Comparison of ENCODE assay signal across 8 cellular contexts in genomic region chr17:1647802-1648581, GRCh38. TPM values are rescaled to one million over a fixed set of nuclear protein-coding genes. Genes with fewer than 3 reads are reported as not detected.
DNase-seq lines count a peak whose midpoint lies in the region; ATAC-seq and TF ChIP-seq lines count a peak whose summit lies in the region.

No MANE protein-coding gene starts in this region.

- H3K4me2 ChIP-seq in Karpas-422 (ENCODE audit: low read depth, low read length, poor library complexity, severe bottlenecking) = peak overlapping the region; percentile 73

- peak overlapping the region; percentile 68 for H3K4me3 Mint-ChIP-seq in central memory CD8-positive, alpha-beta T cell

- H3K4me1 ChIP-seq in Karpas-422 (ENCODE audit: low read length) = peaks cover 22% of the 10 kb centered on the region
- peaks cover 60% of the 10 kb centered on the region for H3K4me1 ChIP-seq in upper lobe of right lung

- no peak for ATAC-seq in central memory CD8-positive, alpha-beta T cell (replicated peaks; ENCODE audit: extremely low read depth, poor library complexity, severe bottlenecking)
- ATAC-seq in upper lobe of right lung = peak; percentile 2

- no peak overlapping the region for H3K27ac ChIP-seq in Karpas-422 (ENCODE audit: low read length)
- peak overlapping the region; percentile 84 for H3K27ac ChIP-seq in upper lobe of right lung

- peaks cover 8% of the 10 kb centered on the region for H3K4me1 Mint-ChIP-seq in central memory CD8-positive, alpha-beta T cell

- H3K36me3 ChIP-seq in Karpas-422 (ENCODE audit: insufficient read depth, low read length) (peaks cover 16% of the 10 kb centered on the region), upper lobe of right lung (peaks cover 28% of the 10 kb centered on the region)

- H3K36me3 Mint-ChIP-seq in central memory CD8-positive, alpha-beta T cell (ENCODE audit: insufficient read depth) = peaks cover 24% of the 10 kb centered on the region

- H3K9me3 ChIP-seq in Karpas-422 (ENCODE audit: low read length) (no peaks in the 10 kb centered on the region), upper lobe of right lung (no peaks in the 10 kb centered on the region)

- no peak overlapping the region for H3K27ac Mint-ChIP-seq in central memory CD8-positive, alpha-beta T cell (ENCODE audit: low read depth)

- H3K27me3 Mint-ChIP-seq in central memory CD8-positive, alpha-beta T cell = no peaks in the 10 kb centered on the region

- no peak for TF ChIP-seq CTCF in upper lobe of right lung (IDR thresholded peaks at IDR 0.05)

- H3K4me3 ChIP-seq in Karpas-422 (ENCODE audit: low read length) = peak overlapping the region; percentile 56; the same call in 1 of the 2 replicates
- H3K4me3 ChIP-seq in upper lobe of right lung = peak overlapping the region; percentile 77

- peaks cover 5% of the 10 kb centered on the region; the same call in 1 of the 2 replicates for H4K20me1 ChIP-seq in Karpas-422 (ENCODE audit: insufficient read depth, low read depth, low read length)

- peak; percentile 4 for DNase-seq in GF-D8 (lab: John Stamatoyannopoulos, UW)
- no peak for DNase-seq in Karpas-422
- DNase-seq in central memory CD8-positive, alpha-beta T cell (ENCODE audit: low spot score in 2 of 2) = no peak
- peak; percentile 20 to 34 for DNase-seq in lung microvascular endothelial cell (ENCODE audit: low read depth in 2 of 2)
- DNase-seq in upper lobe of right lung = peak; percentile 87
- DNase-seq in activated gamma-delta T cell (lab: John Stamatoyannopoulos, UW) = no peak
- no peak for DNase-seq in NCI-H1436 (lab: John Stamatoyannopoulos, UW)
- DNase-seq in inferior parietal cortex (ENCODE audit: extremely low spot score) = no peak

- H3K9me3 Mint-ChIP-seq in central memory CD8-positive, alpha-beta T cell = no peaks in the 10 kb centered on the region

- H3K27me3 ChIP-seq in Karpas-422 (ENCODE audit: low read length) = no peaks in the 10 kb centered on the region
- no peaks in the 10 kb centered on the region for H3K27me3 ChIP-seq in upper lobe of right lung

- intact Hi-C loops in upper lobe of right lung (cut with DNase I) = no loop called here

- peak overlapping the region; percentile 65 for H3K9ac ChIP-seq in Karpas-422 (ENCODE audit: low read length)

- no peaks in the 10 kb centered on the region for H3K9me2 ChIP-seq in Karpas-422 (replicated peaks; ENCODE audit: insufficient read depth, low read length)

- H3K79me2 ChIP-seq in Karpas-422 (ENCODE audit: low read length) = no peaks in the 10 kb centered on the region

- no peak overlapping the region for H2AFZ ChIP-seq in Karpas-422 (ENCODE audit: low read length)

RNA-seq across cellular contexts. Expression of gene RILP, which starts 1.7 kb away (rescaled TPM):
- total RNA-seq in Karpas-422 (2014; rRNA removed; shearing (Covaris generic); ENCODE audit: low replicate concordance) = 1.7 TPM in 1 of 2 replicates, not detected in the other
- total RNA-seq in lung microvascular endothelial cell (10.5 and 12.5 TPM in 2 replicates), upper lobe of right lung (39.5 TPM)

RNA-seq across cellular contexts. Expression of gene SCARF1, which starts 2.5 kb away (rescaled TPM):
- total RNA-seq in Karpas-422 (2014; rRNA removed; shearing (Covaris generic); ENCODE audit: low replicate concordance) = 0.18 TPM in 1 of 2 replicates, not detected in the other
- total RNA-seq in lung microvascular endothelial cell (68.0 and 92.1 TPM in 2 replicates), upper lobe of right lung (48.5 TPM)

RNA-seq across cellular contexts. Expression of gene SLC43A2, which starts 19.4 kb away (rescaled TPM):
- total RNA-seq in Karpas-422 (2014; rRNA removed; shearing (Covaris generic); ENCODE audit: low replicate concordance) = 10.0 and 10.8 TPM in 2 replicates
- total RNA-seq in lung microvascular endothelial cell = 10.9 and 28.2 TPM in 2 replicates
- 39.9 TPM for total RNA-seq in upper lobe of right lung

RNA-seq across cellular contexts. Expression of gene PRPF8, which starts 36.7 kb away (rescaled TPM):
- 105 and 130 TPM in 2 replicates for total RNA-seq in Karpas-422 (2014; rRNA removed; shearing (Covaris generic); ENCODE audit: low replicate concordance)
- total RNA-seq in lung microvascular endothelial cell = 63.5 and 69.5 TPM in 2 replicates
- total RNA-seq in upper lobe of right lung = 263 TPM

Comparison
In these comparisons a context has a peak if more than half of its experiments do, and no peak if none do; other contexts are left out.
1. DNase-seq: peak in GF-D8 (single experiment), lung microvascular endothelial cell (2 of 2) and upper lobe of right lung (single experiment); none in Karpas-422 (single experiment), central memory CD8-positive, alpha-beta T cell (0 of 2), activated gamma-delta T cell (single experiment), NCI-H1436 (single experiment) and inferior parietal cortex (single experiment).
2. RNA of gene SCARF1, which starts 2.5 kb away (total RNA-seq): 68.0 to 92.1 TPM in lung microvascular endothelial cell and 48.5 TPM in upper lobe of right lung (single experiment); 0.18 TPM in Karpas-422; every median in the first group is over 10 times any median in the second.